Comparison of ENCODE assay signal across 23 cellular contexts in the genomic region with DNA sequence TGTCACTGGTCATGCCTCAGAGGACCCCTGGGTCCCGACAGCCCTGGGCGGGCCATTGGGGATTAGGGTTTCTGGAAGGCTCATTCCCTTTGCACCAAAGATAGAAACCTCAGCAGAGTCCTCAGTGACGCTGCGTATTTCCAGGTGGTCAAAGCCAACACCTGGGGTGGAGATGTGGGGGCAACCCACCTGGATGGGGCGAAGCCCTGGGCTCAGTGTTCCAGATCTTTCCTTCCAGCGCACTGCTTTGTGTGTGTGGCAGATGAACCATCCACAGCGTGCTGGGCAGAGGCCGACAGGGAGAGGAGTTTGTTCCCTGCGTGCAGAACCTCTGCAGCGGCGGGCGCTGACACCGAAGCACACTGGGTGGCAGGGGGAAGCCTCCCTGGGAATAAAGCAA.
DNase-seq lines count a peak whose midpoint lies in the region; ATAC-seq, FAIRE-seq and TF ChIP-seq lines count a peak whose summit lies in the region.
"Had no signal": no experiment of that assay in that cellular context is flagged by ENCODE, and none has a peak within 500 bp of the region (broad histone marks: within the 10 kb centered on the region; RNA-seq: fewer than 3 reads in every experiment).

No MANE protein-coding gene starts in this region.

- DNase-seq in stimulated activated naive CD8-positive, alpha-beta T cell treated with anti-CD3 and anti-CD28 coated beads, Interleukin-15, Interleukin-2, amounts not matched to agents 100 U/mL and 50 U/mL, for 24 hours, result no peak
- no peak for DNase-seq in stimulated activated naive CD8-positive, alpha-beta T cell treated with anti-CD3 and anti-CD28 coated beads, Interleukin-15, amount 100 ng/mL, for 72 hours
- DNase-seq in kidney (peak; percentile 43), putamen (ENCODE audit: low spot score) (no peak), caudate nucleus (lab: John Stamatoyannopoulos, UW) (no peak)
- no peak for DNase-seq in stimulated activated effector memory CD8-positive, alpha-beta T cell treated with anti-CD3 and anti-CD28 coated beads, Interleukin-12 subunit alpha, Interleukin-12 subunit beta, amount 100 ng/mL, for 72 hours (ENCODE audit: low spot score in 2 of 2)
- DNase-seq: 8988T; C1 segment of cervical spinal cord; CD4-positive, CD25-positive, alpha-beta regulatory T cell; CD8-positive, alpha-beta memory T cell; COR-L47; DMS 273 treated with DMSO at 0.1 percent for 48 hours; DMS53; DND-41; EL; HCEC 1CT; IMR-90 had no signal

- no peak overlapping the region for H3K27ac Mint-ChIP-seq in stimulated activated naive CD8-positive, alpha-beta T cell treated with anti-CD3 and anti-CD28 coated beads, Interleukin-15, amount 100 ng/mL, for 72 hours
- peak overlapping the region; percentile 52 for H3K27ac Mint-ChIP-seq in stimulated activated effector memory CD8-positive, alpha-beta T cell treated with anti-CD3 and anti-CD28 coated beads, Interleukin-12 subunit alpha, Interleukin-12 subunit beta, amount 100 ng/mL, for 72 hours
- H3K27ac Mint-ChIP-seq: CD4-positive, CD25-positive, alpha-beta regulatory T cell had no signal

- no peak for FAIRE-seq in kidney (lab: Jason Lieb, UNC)
- FAIRE-seq: GM12878, GM19239, H54, HTR-8/SVneo had no signal

- peak; percentile 28 for ATAC-seq in stimulated activated naive CD8-positive, alpha-beta T cell treated with anti-CD3 and anti-CD28 coated beads, Interleukin-15, Interleukin-2, amounts not matched to agents 100 U/mL and 50 U/mL, for 24 hours
- no peak for ATAC-seq in stimulated activated naive CD8-positive, alpha-beta T cell treated with anti-CD3 and anti-CD28 coated beads, Interleukin-15, amount 100 ng/mL, for 72 hours
- peak; percentile 11 for ATAC-seq in stimulated activated effector memory CD8-positive, alpha-beta T cell treated with anti-CD3 and anti-CD28 coated beads, Interleukin-12 subunit alpha, Interleukin-12 subunit beta, amount 100 ng/mL, for 72 hours
- ATAC-seq in GM21360 (IDR thresholded peaks at IDR 0.05; ENCODE audit: unreplicated experiment), result no peak
- ATAC-seq: GM12878, GM23338 had no signal

- H3K9me3 Mint-ChIP-seq in stimulated activated naive CD8-positive, alpha-beta T cell treated with anti-CD3 and anti-CD28 coated beads, Interleukin-15, amount 100 ng/mL, for 72 hours, result no peaks in the 10 kb centered on the region
- no peaks in the 10 kb centered on the region for H3K9me3 Mint-ChIP-seq in stimulated activated effector memory CD8-positive, alpha-beta T cell treated with anti-CD3 and anti-CD28 coated beads, Interleukin-12 subunit alpha, Interleukin-12 subunit beta, amount 100 ng/mL, for 72 hours
- H3K9me3 Mint-ChIP-seq: CD4-positive, CD25-positive, alpha-beta regulatory T cell; CD8-positive, alpha-beta memory T cell; GM23338 had no signal

- no peak overlapping the region for H3K27ac ChIP-seq in kidney (ENCODE audit: low read depth in 2 of 2, low read length in 2 of 2)
- H3K27ac ChIP-seq in caudate nucleus (ENCODE audit: low read depth, low read length), result no peak overlapping the region

- no peak overlapping the region for H3K9ac ChIP-seq in kidney (ENCODE audit: low read length in 2 of 2)

- H3K36me3 ChIP-seq in kidney (ENCODE audit: control insufficient read depth in 1 of 2, insufficient read depth in 2 of 2, low read length in 2 of 2), result no peaks in the 10 kb centered on the region

- H3K4me1 Mint-ChIP-seq in stimulated activated naive CD8-positive, alpha-beta T cell treated with anti-CD3 and anti-CD28 coated beads, Interleukin-15, amount 100 ng/mL, for 72 hours, result peaks cover 6% of the 10 kb centered on the region
- no peaks in the 10 kb centered on the region for H3K4me1 Mint-ChIP-seq in stimulated activated effector memory CD8-positive, alpha-beta T cell treated with anti-CD3 and anti-CD28 coated beads, Interleukin-12 subunit alpha, Interleukin-12 subunit beta, amount 100 ng/mL, for 72 hours
- H3K4me1 Mint-ChIP-seq: CD4-positive, CD25-positive, alpha-beta regulatory T cell; CD8-positive, alpha-beta memory T cell; GM23338 had no signal

- H3K27me3 Mint-ChIP-seq in stimulated activated naive CD8-positive, alpha-beta T cell treated with anti-CD3 and anti-CD28 coated beads, Interleukin-15, amount 100 ng/mL, for 72 hours, result no peaks in the 10 kb centered on the region
- H3K27me3 Mint-ChIP-seq: CD8-positive, alpha-beta memory T cell had no signal

- H3K4me3 ChIP-seq in kidney (ENCODE audit: low read length in 2 of 2), result no peak overlapping the region
- H3K4me3 ChIP-seq: GM12878, GM23338 had no signal

- peaks cover 3 to 7% of the 10 kb centered on the region in 2 donors for H3K4me1 ChIP-seq in kidney (ENCODE audit: control insufficient read depth in 1 of 2, insufficient read depth in 1 of 2, low read depth in 1 of 2, low read length in 2 of 2)

- intact Hi-C loops in kidney (cut with DNase I), result no loop called here

- no peaks in the 10 kb centered on the region for H3K9me3 ChIP-seq in kidney (ENCODE audit: control insufficient read depth in 1 of 2, low read length in 2 of 2)

- H3K36me3 Mint-ChIP-seq in stimulated activated effector memory CD8-positive, alpha-beta T cell treated with anti-CD3 and anti-CD28 coated beads, Interleukin-12 subunit alpha, Interleukin-12 subunit beta, amount 100 ng/mL, for 72 hours, result no peaks in the 10 kb centered on the region
- H3K36me3 Mint-ChIP-seq: CD4-positive, CD25-positive, alpha-beta regulatory T cell had no signal

- TF ChIP-seq CTCF in kidney (IDR thresholded peaks at IDR 0.05; ENCODE audit: borderline replicate concordance, extremely low read depth, insufficient read depth), result no peak

- H3K4me3 Mint-ChIP-seq in stimulated activated naive CD8-positive, alpha-beta T cell treated with anti-CD3 and anti-CD28 coated beads, Interleukin-15, amount 100 ng/mL, for 72 hours, result no peak overlapping the region
- no peak overlapping the region for H3K4me3 Mint-ChIP-seq in stimulated activated effector memory CD8-positive, alpha-beta T cell treated with anti-CD3 and anti-CD28 coated beads, Interleukin-12 subunit alpha, Interleukin-12 subunit beta, amount 100 ng/mL, for 72 hours
- H3K4me3 Mint-ChIP-seq: CD4-positive, CD25-positive, alpha-beta regulatory T cell; CD8-positive, alpha-beta memory T cell; GM23338 had no signal

Comparison
In these comparisons a context has a peak if more than half of its experiments do, and no peak if none do; other contexts are left out.
1. ATAC-seq: peak in stimulated activated naive CD8-positive, alpha-beta T cell treated with anti-CD3 and anti-CD28 coated beads, Interleukin-15, Interleukin-2, amounts not matched to agents 100 U/mL and 50 U/mL, for 24 hours (single experiment) and stimulated activated effector memory CD8-positive, alpha-beta T cell treated with anti-CD3 and anti-CD28 coated beads, Interleukin-12 subunit alpha, Interleukin-12 subunit beta, amount 100 ng/mL, for 72 hours (single experiment); none in stimulated activated naive CD8-positive, alpha-beta T cell treated with anti-CD3 and anti-CD28 coated beads, Interleukin-15, amount 100 ng/mL, for 72 hours (single experiment) and GM21360 (single experiment).